In the genomic region with DNA sequence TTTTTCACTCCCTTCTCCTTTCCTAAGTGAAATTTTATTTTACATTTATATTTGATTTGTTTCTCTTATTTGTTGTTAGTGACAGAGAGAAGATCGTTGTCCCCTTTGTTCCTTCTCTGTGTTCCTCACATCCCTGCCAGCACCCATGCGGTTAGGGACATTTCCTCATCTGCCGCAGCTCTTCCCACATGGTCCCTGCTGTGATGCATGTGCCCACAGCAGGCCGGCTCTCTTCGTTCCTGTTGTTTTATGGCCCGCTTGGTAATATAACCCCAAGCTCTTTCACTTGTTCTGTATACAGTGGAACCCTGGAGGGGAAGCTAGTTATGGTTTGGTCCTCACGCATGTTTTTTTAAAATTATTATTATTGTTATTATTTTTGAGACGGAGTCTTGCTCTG, we compare ENCODE assay signal across 16 cellular contexts.
"Had no signal": no experiment of that assay in that cellular context is flagged by ENCODE, and none has a peak within 500 bp of the region (broad histone marks: within the 10 kb centered on the region; RNA-seq: fewer than 3 reads in every experiment).

No MANE protein-coding gene starts in this region.

- H3K36me3 ChIP-seq: neutrophil, uterus had no signal

- H3K9me3 Mint-ChIP-seq: activated CD8-positive, alpha-beta T cell treated with anti-CD3 and anti-CD28 coated beads for 36 hours; activated T-cell treated with anti-CD3 and anti-CD28 coated beads, Interleukin-2, amount 50 U/mL, for 72 hours; naive thymus-derived CD4-positive, alpha-beta T cell; stimulated activated effector memory CD8-positive, alpha-beta T cell treated with anti-CD3 and anti-CD28 coated beads, Interleukin-12 subunit alpha, Interleukin-12 subunit beta, amount 100 ng/mL, for 72 hours had no signal

- H3K27me3 Mint-ChIP-seq: activated CD8-positive, alpha-beta T cell treated with anti-CD3 and anti-CD28 coated beads for 36 hours; naive thymus-derived CD4-positive, alpha-beta T cell had no signal

- H3K27me3 ChIP-seq: heart right ventricle, neutrophil, tibial artery, uterus had no signal

- H3K27ac ChIP-seq: heart right ventricle, lower lobe of right lung, neutrophil, tibial artery, uterus had no signal

- H3K4me1 ChIP-seq: uterus had no signal

- H3K27ac Mint-ChIP-seq: activated CD8-positive, alpha-beta T cell treated with anti-CD3 and anti-CD28 coated beads for 36 hours; activated T-cell treated with anti-CD3 and anti-CD28 coated beads, Interleukin-2, amount 50 U/mL, for 72 hours; naive thymus-derived CD4-positive, alpha-beta T cell had no signal

- H3K9me3 ChIP-seq: heart right ventricle, lower lobe of right lung, neutrophil, tibial artery, uterus had no signal

- DNase-seq: activated CD4-positive, alpha-beta T cell treated with anti-CD3 and anti-CD28 coated beads for 4 hours; activated CD8-positive, alpha-beta memory T cell treated with anti-CD3 and anti-CD28 coated beads, Interleukin-2, amount 50 U/mL, for 4 hours; activated CD8-positive, alpha-beta T cell treated with anti-CD3 and anti-CD28 coated beads for 36 hours; activated gamma-delta T cell treated with Interleukin-2 at 50 U/mL for 16 hours; activated T-cell treated with anti-CD3 and anti-CD28 coated beads, Interleukin-2, amount 50 U/mL, for 72 hours; aorta; heart right ventricle; lower lobe of right lung; midbrain; naive thymus-derived CD4-positive, alpha-beta T cell; right cardiac atrium; T-helper 9 cell; tibial artery; uterus had no signal

- H3K4me3 ChIP-seq: heart right ventricle, lower lobe of right lung, tibial artery, uterus had no signal

- ATAC-seq: activated CD8-positive, alpha-beta T cell treated with anti-CD3 and anti-CD28 coated beads for 36 hours; activated T-cell treated with anti-CD3 and anti-CD28 coated beads, Interleukin-2, amount 50 U/mL, for 72 hours; heart right ventricle; lower lobe of right lung; naive thymus-derived CD4-positive, alpha-beta T cell; right cardiac atrium; stimulated activated effector memory CD8-positive, alpha-beta T cell treated with anti-CD3 and anti-CD28 coated beads, Interleukin-12 subunit alpha, Interleukin-12 subunit beta, amount 100 ng/mL, for 72 hours had no signal

- H3K4me3 Mint-ChIP-seq: activated CD8-positive, alpha-beta T cell treated with anti-CD3 and anti-CD28 coated beads for 36 hours; activated T-cell treated with anti-CD3 and anti-CD28 coated beads, Interleukin-2, amount 50 U/mL, for 72 hours; naive thymus-derived CD4-positive, alpha-beta T cell; stimulated activated effector memory CD8-positive, alpha-beta T cell treated with anti-CD3 and anti-CD28 coated beads, Interleukin-12 subunit alpha, Interleukin-12 subunit beta, amount 100 ng/mL, for 72 hours had no signal
